ENCODE assay signal across 1 cellular context in genomic region chr16:89216315-89217137, GRCh38.
TF ChIP-seq lines count a peak whose summit lies in the region.

No MANE protein-coding gene starts in this region.

TF ChIP-seq in GM23338, 12 proteins besides CTCF, POLR2A, EP300 and RAD21 (continued from another document):
- TF ChIP-seq ZNF114 (CRISPR knock-in tag; IDR thresholded peaks at IDR 0.05), result no peak
- no peak for TF ChIP-seq JUNB (IDR thresholded peaks at IDR 0.05; ENCODE audit: unreplicated experiment)
- TF ChIP-seq NANOG (IDR thresholded peaks at IDR 0.05; ENCODE audit: borderline replicate concordance), result no peak
- TF ChIP-seq REST (IDR thresholded peaks at IDR 0.05; ENCODE audit: unreplicated experiment), result no peak
- no peak for TF ChIP-seq EZH2 (IDR thresholded peaks at IDR 0.05; ENCODE audit: low read depth, unreplicated experiment)
